24 cellular contexts compared by ENCODE assay signal in the genomic region with DNA sequence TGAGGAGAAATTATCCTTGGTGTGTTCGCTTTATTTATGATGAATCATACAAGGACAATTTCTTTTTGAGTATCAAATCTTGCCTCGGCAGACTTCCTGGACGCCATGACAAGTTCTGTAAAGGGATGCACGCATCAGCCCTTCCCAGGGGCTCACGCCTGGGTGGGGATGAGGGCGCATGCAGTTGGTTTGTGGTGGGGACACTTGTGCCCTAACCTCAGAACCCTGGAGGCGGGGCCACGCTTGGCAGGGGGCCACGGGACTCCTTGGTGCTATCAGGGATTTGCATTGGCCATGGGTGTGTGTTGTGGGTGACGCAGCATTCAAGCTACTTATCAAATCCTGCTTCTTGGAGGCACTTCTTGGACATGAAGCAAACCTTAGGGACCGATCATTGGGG.
"Had no signal": no experiment of that assay in that cellular context is flagged by ENCODE, and none has a peak within 500 bp of the region (broad histone marks: within the 10 kb centered on the region; RNA-seq: fewer than 3 reads in every experiment).

No MANE protein-coding gene starts in this region.

- ATAC-seq: esophagus mucosa; gastrocnemius medialis; left cardiac atrium; left lung; mucosa of descending colon; naive thymus-derived CD4-positive, alpha-beta T cell; stimulated activated memory B cell treated with anti-CD40 and anti-IgM and Interleukin-4, amounts not matched to agents 10 μg/mL and 1 μg/mL and 100 μg/mL, for 72 hours had no signal

- H3K4me2 ChIP-seq: neural progenitor cell had no signal

- H2AFZ ChIP-seq: neural progenitor cell had no signal

- H3K4me3 ChIP-seq: gastrocnemius medialis, left lung, mucosa of descending colon, neural progenitor cell, prostate gland, right atrium auricular region, sigmoid colon, skin epidermis, spleen, thoracic aorta, tibial nerve, upper lobe of left lung had no signal

- H3K9me3 ChIP-seq: gastrocnemius medialis, left lung, mucosa of descending colon, prostate gland, right atrium auricular region, sigmoid colon, spleen, thoracic aorta, tibial nerve, upper lobe of left lung had no signal

- H3K27me3 ChIP-seq: gastrocnemius medialis, neural progenitor cell, right atrium auricular region, sigmoid colon, spleen, tibial nerve, upper lobe of left lung had no signal

- FAIRE-seq: islet of Langerhans, urothelium cell line had no signal

- H3K9ac ChIP-seq: neural progenitor cell had no signal

- H3K4me1 ChIP-seq: gastrocnemius medialis, left lung, neural progenitor cell, prostate gland, right atrium auricular region, sigmoid colon, spleen, tibial nerve, upper lobe of left lung had no signal

- H3K27ac ChIP-seq: gastrocnemius medialis, left lung, neural progenitor cell, prostate gland, right atrium auricular region, sigmoid colon, skin epidermis, spleen, thoracic aorta, tibial nerve, upper lobe of left lung had no signal

- DNase-seq: cortex of kidney; foreskin fibroblast; gastrocnemius medialis; head of caudate nucleus; hippocampal formation; left cardiac atrium; mesenchymal stem cell; naive thymus-derived CD4-positive, alpha-beta T cell; sigmoid colon; spleen; stimulated activated CD4-positive, alpha-beta T cell treated with anti-CD3 and anti-CD28 coated beads, Interleukin-4, amount 100 ng/mL, for 4 hours; upper lobe of left lung had no signal

- H3K36me3 ChIP-seq: gastrocnemius medialis, left lung, neural progenitor cell, prostate gland, right atrium auricular region, sigmoid colon, thoracic aorta, upper lobe of left lung had no signal
